ENCODE assay signal across 33 cellular contexts in genomic region chr13:103029798-103030197, GRCh38. TPM values are rescaled to one million over a fixed set of nuclear protein-coding genes. Genes with fewer than 3 reads are reported as not detected.
"Had no signal": no experiment of that assay in that cellular context is flagged by ENCODE, and none has a peak within 500 bp of the region (broad histone marks: within the 10 kb centered on the region; RNA-seq: fewer than 3 reads in every experiment).

No MANE protein-coding gene starts in this region.

- H3K4me1 Mint-ChIP-seq: activated CD4-positive, alpha-beta memory T cell treated with anti-CD3 and anti-CD28 coated beads, Interleukin-2, amount 10 ng/mL, durations not matched to agents 7 days and 5 days; activated CD4-positive, alpha-beta T cell treated with anti-CD3 and anti-CD28 coated beads, Interleukin-2, amount 10 ng/mL, durations not matched to agents 24 days and 14 days; activated T-helper 17 cell treated with anti-CD3 and anti-CD28 coated beads, Interleukin-2, amount 50 U/mL, for 72 hours; stimulated activated naive CD8-positive, alpha-beta T cell treated with anti-CD3 and anti-CD28 coated beads, Interleukin-15, amount 100 ng/mL, for 72 hours had no signal

- H3K36me3 ChIP-seq: ovary, sigmoid colon had no signal

- H3K4me3 Mint-ChIP-seq: activated CD4-positive, alpha-beta memory T cell treated with anti-CD3 and anti-CD28 coated beads, Interleukin-2, amount 10 ng/mL, durations not matched to agents 7 days and 5 days; activated CD4-positive, alpha-beta T cell treated with anti-CD3 and anti-CD28 coated beads, Interleukin-2, amount 10 ng/mL, durations not matched to agents 24 days and 14 days; activated T-cell treated with anti-CD3 and anti-CD28 coated beads, Interleukin-2, amount 50 U/mL, for 24 hours; activated T-helper 17 cell treated with anti-CD3 and anti-CD28 coated beads, Interleukin-2, amount 50 U/mL, for 72 hours; memory B cell; naive thymus-derived CD8-positive, alpha-beta T cell; stimulated activated memory B cell treated with anti-CD40 and anti-IgM and Interleukin-4, amounts not matched to agents 10 μg/mL and 1 μg/mL and 100 μg/mL, for 72 hours; stimulated activated naive CD8-positive, alpha-beta T cell treated with anti-CD3 and anti-CD28 coated beads, Interleukin-15, amount 100 ng/mL, for 72 hours; T-helper 1 cell treated with Interleukin-12 subunit alpha and Interleukin-12 subunit beta and Interleukin-4 antibody, amounts not matched to agents 30 μg/mL and 1 μg/mL, for 36 hours; type B pancreatic cell had no signal

- H3K27me3 Mint-ChIP-seq: activated CD4-positive, alpha-beta memory T cell treated with anti-CD3 and anti-CD28 coated beads, Interleukin-2, amount 10 ng/mL, durations not matched to agents 7 days and 5 days; activated CD4-positive, alpha-beta T cell treated with anti-CD3 and anti-CD28 coated beads, Interleukin-2, amount 10 ng/mL, durations not matched to agents 24 days and 14 days; activated T-cell treated with anti-CD3 and anti-CD28 coated beads, Interleukin-2, amount 50 U/mL, for 24 hours; activated T-helper 17 cell treated with anti-CD3 and anti-CD28 coated beads, Interleukin-2, amount 50 U/mL, for 72 hours; memory B cell; progenitor cell of endocrine pancreas; stimulated activated memory B cell treated with anti-CD40 and anti-IgM and Interleukin-4, amounts not matched to agents 10 μg/mL and 1 μg/mL and 100 μg/mL, for 72 hours; stimulated activated naive CD8-positive, alpha-beta T cell treated with anti-CD3 and anti-CD28 coated beads, Interleukin-15, amount 100 ng/mL, for 72 hours; type B pancreatic cell had no signal

- H3K9me3 Mint-ChIP-seq: activated CD4-positive, alpha-beta T cell treated with anti-CD3 and anti-CD28 coated beads, Interleukin-2, amount 10 ng/mL, durations not matched to agents 24 days and 14 days had no signal

- H3K4me1 ChIP-seq: sigmoid colon had no signal

- H3K4me3 ChIP-seq: ovary, sigmoid colon had no signal

- H3K27ac Mint-ChIP-seq: activated CD4-positive, alpha-beta memory T cell treated with anti-CD3 and anti-CD28 coated beads, Interleukin-2, amount 10 ng/mL, durations not matched to agents 7 days and 5 days; activated CD4-positive, alpha-beta T cell treated with anti-CD3 and anti-CD28 coated beads, Interleukin-2, amount 10 ng/mL, durations not matched to agents 24 days and 14 days; activated T-cell treated with anti-CD3 and anti-CD28 coated beads, Interleukin-2, amount 50 U/mL, for 24 hours; activated T-helper 17 cell treated with anti-CD3 and anti-CD28 coated beads, Interleukin-2, amount 50 U/mL, for 72 hours; memory B cell; progenitor cell of endocrine pancreas; stimulated activated memory B cell treated with anti-CD40 and anti-IgM and Interleukin-4, amounts not matched to agents 10 μg/mL and 1 μg/mL and 100 μg/mL, for 72 hours; stimulated activated naive CD8-positive, alpha-beta T cell treated with anti-CD3 and anti-CD28 coated beads, Interleukin-15, amount 100 ng/mL, for 72 hours; T-helper 1 cell treated with Interleukin-12 subunit alpha and Interleukin-12 subunit beta and Interleukin-4 antibody, amounts not matched to agents 30 μg/mL and 1 μg/mL, for 36 hours; type B pancreatic cell had no signal

- DNase-seq: activated CD4-positive, alpha-beta memory T cell treated with anti-CD3 and anti-CD28 coated beads, Interleukin-2, amount 10 ng/mL, durations not matched to agents 7 days and 5 days; activated CD4-positive, alpha-beta T cell treated with anti-CD3 and anti-CD28 coated beads, Interleukin-2, amount 10 ng/mL, durations not matched to agents 24 days and 14 days; activated CD4-positive, CD25-positive, alpha-beta regulatory T cell treated with anti-CD3 and anti-CD28 coated beads, Interleukin-2, amount 50 U/mL, for 72 hours; activated CD8-positive, alpha-beta memory T cell treated with anti-CD3 and anti-CD28 coated beads, Interleukin-2, amount 50 U/mL, for 48 hours; activated gamma-delta T cell treated with Interleukin-2 at 50 U/mL for 16 hours; activated naive CD4-positive, alpha-beta T cell treated with anti-CD3 and anti-CD28 coated beads, Interleukin-2, amount 50 U/mL, for 16 hours; activated T-cell treated with anti-CD3 and anti-CD28 coated beads, Interleukin-2, amount 50 U/mL, for 24 hours; amniotic stem cell; central memory CD4-positive, alpha-beta T cell; head of caudate nucleus; hippocampal formation; kidney; left colon; midbrain; naive thymus-derived CD8-positive, alpha-beta T cell; ovary; sigmoid colon; small intestine; stimulated activated CD4-positive, alpha-beta T cell treated with anti-CD3 and anti-CD28 coated beads, Interleukin-4, amount 100 ng/mL, for 24 hours; stimulated activated naive CD8-positive, alpha-beta T cell treated with anti-CD3 and anti-CD28 coated beads, Interleukin-15, amount 100 ng/mL, for 72 hours; substantia nigra; T-helper 9 cell had no signal

- H3K27ac ChIP-seq: ovary, sigmoid colon had no signal

- H3K27me3 ChIP-seq: ovary, sigmoid colon had no signal

- H3K36me3 Mint-ChIP-seq: memory B cell, type B pancreatic cell had no signal

- H3K9me3 ChIP-seq: ovary, sigmoid colon had no signal

- ATAC-seq: activated T-helper 17 cell treated with anti-CD3 and anti-CD28 coated beads, Interleukin-2, amount 50 U/mL, for 72 hours; left colon; naive thymus-derived CD8-positive, alpha-beta T cell; stimulated activated memory B cell treated with anti-CD40 and anti-IgM and Interleukin-4, amounts not matched to agents 10 μg/mL and 1 μg/mL and 100 μg/mL, for 72 hours; stimulated activated naive CD8-positive, alpha-beta T cell treated with anti-CD3 and anti-CD28 coated beads, Interleukin-15, amount 100 ng/mL, for 72 hours had no signal

RNA-seq across cellular contexts. Expression of gene SLC10A2, which starts 36.4 kb away (rescaled TPM):
- total RNA-seq: activated CD4-positive, alpha-beta memory T cell treated with anti-CD3 and anti-CD28 coated beads, Interleukin-2, amount 10 ng/mL, durations not matched to agents 7 days and 5 days; activated CD4-positive, alpha-beta T cell treated with anti-CD3 and anti-CD28 coated beads, Interleukin-2, amount 10 ng/mL, durations not matched to agents 24 days and 14 days; activated T-helper 17 cell treated with anti-CD3 and anti-CD28 coated beads, Interleukin-2, amount 50 U/mL, for 72 hours; endothelial cell of umbilical vein; fibroblast of lung; fibroblast of villous mesenchyme; naive thymus-derived CD8-positive, alpha-beta T cell; progenitor cell of endocrine pancreas; renal cortical epithelial cell; sigmoid colon had no signal
- polyA plus RNA-seq: endothelial cell of umbilical vein; esophagus; fibroblast of lung; naive thymus-derived CD8-positive, alpha-beta T cell; ovary had no signal
